ENCODE assay signal across 8 cellular contexts in genomic region chr3:28476194-28476593, GRCh38.
DNase-seq lines count a peak whose midpoint lies in the region; ATAC-seq and TF ChIP-seq lines count a peak whose summit lies in the region.

No MANE protein-coding gene starts in this region.

- H3K9me3 ChIP-seq in MM.1S (replicated peaks; ENCODE audit: insufficient read depth, low read length) = no peaks in the 10 kb centered on the region
- no peaks in the 10 kb centered on the region for H3K9me3 ChIP-seq in iPS DF 6.9 (ENCODE audit: control insufficient read depth, insufficient read depth, low read length)
- H3K9me3 ChIP-seq in upper lobe of left lung = no peaks in the 10 kb centered on the region

- TF ChIP-seq POLR2A in upper lobe of left lung (IDR thresholded peaks at IDR 0.05) = no peak

- DNase-seq in DMS 273 (lab: John Stamatoyannopoulos, UW; ENCODE audit: unreplicated experiment) (peak; percentile 63), GM20000 (ENCODE audit: low spot score) (peak; percentile 36), MM.1S (peak; percentile 42), iPS DF 6.9 (ENCODE audit: low read depth, low spot score) (peak; percentile 5), upper lobe of left lung (no peak), occipital lobe (lab: John Stamatoyannopoulos, UW) (no peak)
- no peak for DNase-seq in activated CD4-positive, alpha-beta T cell treated with anti-CD3 and anti-CD28 coated beads, Interleukin-2, amount 50 U/mL, for 48 hours

- TF ChIP-seq EP300 in upper lobe of left lung (IDR thresholded peaks at IDR 0.05) = no peak

- no peaks in the 10 kb centered on the region for H3F3A ChIP-seq in MM.1S (ENCODE audit: insufficient read depth, low read length)

- H3K4me2 ChIP-seq in MM.1S (ENCODE audit: low read depth, low read length) = no peak overlapping the region

- H3K4me3 ChIP-seq in MM.1S (ENCODE audit: low read length) (no peak overlapping the region), iPS DF 6.9 (ENCODE audit: low read length) (no peak overlapping the region), upper lobe of left lung (no peak overlapping the region)

- no peaks in the 10 kb centered on the region for H3K36me3 ChIP-seq in MM.1S (replicated peaks; ENCODE audit: insufficient read depth, low read length)
- H3K36me3 ChIP-seq in iPS DF 6.9 (ENCODE audit: control insufficient read depth, insufficient read depth, low read length) = no peaks in the 10 kb centered on the region
- no peaks in the 10 kb centered on the region for H3K36me3 ChIP-seq in upper lobe of left lung

- H3K79me2 ChIP-seq in MM.1S (ENCODE audit: low read length) = no peaks in the 10 kb centered on the region

- H3K27ac ChIP-seq in MM.1S (ENCODE audit: low read length) = no peak overlapping the region
- H3K27ac ChIP-seq in VCaP = no peak overlapping the region
- no peak overlapping the region for H3K27ac ChIP-seq in iPS DF 6.9 (ENCODE audit: low read length)
- H3K27ac ChIP-seq in upper lobe of left lung = no peak overlapping the region

- H3K9ac ChIP-seq in MM.1S (ENCODE audit: low read length) = no peak overlapping the region

- no peaks in the 10 kb centered on the region for H3K4me1 ChIP-seq in MM.1S (ENCODE audit: low read length)
- no peaks in the 10 kb centered on the region for H3K4me1 ChIP-seq in iPS DF 6.9 (ENCODE audit: control insufficient read depth, insufficient read depth, low read length)
- no peaks in the 10 kb centered on the region for H3K4me1 ChIP-seq in upper lobe of left lung

- H3K9me2 ChIP-seq in MM.1S (replicated peaks; ENCODE audit: insufficient read depth, low read length) = no peaks in the 10 kb centered on the region

- ATAC-seq in upper lobe of left lung (ENCODE audit: low FRiP score in 2 of 2) = no peak

- H2AFZ ChIP-seq in MM.1S (ENCODE audit: low read length) = no peak overlapping the region

- no peaks in the 10 kb centered on the region for H4K20me1 ChIP-seq in MM.1S (ENCODE audit: insufficient read depth, low read length)

- H3K27me3 ChIP-seq in MM.1S (replicated peaks; ENCODE audit: insufficient read depth, low read length) (no peaks in the 10 kb centered on the region), iPS DF 6.9 (ENCODE audit: control insufficient read depth, insufficient read depth, low read length) (no peaks in the 10 kb centered on the region), upper lobe of left lung (no peaks in the 10 kb centered on the region)

- TF ChIP-seq CTCF in GM20000 (IDR thresholded peaks at IDR 0.05; ENCODE audit: extremely low read depth, missing control alignments) (peak; percentile 12), MM.1S (IDR thresholded peaks at IDR 0.05; ENCODE audit: low read length) (peak; percentile 60), VCaP (conservative IDR thresholded peaks at IDR 0.05) (peak; percentile 82), upper lobe of left lung (IDR thresholded peaks at IDR 0.05) (peak in 4 of 6 experiments; percentile 24 to 40 (median 32))

Comparison
In these comparisons a context has a peak if more than half of its experiments do, and no peak if none do; other contexts are left out.
1. DNase-seq: peak in DMS 273 (single experiment), GM20000 (single experiment), MM.1S (single experiment) and iPS DF 6.9 (single experiment); none in upper lobe of left lung (0 of 2), occipital lobe (single experiment) and activated CD4-positive, alpha-beta T cell treated with anti-CD3 and anti-CD28 coated beads, Interleukin-2, amount 50 U/mL, for 48 hours (0 of 2).
2. CTCF ChIP-seq: peak in every context shown above with its lines; median percentile 82 in VCaP; 60 in MM.1S; 32 in upper lobe of left lung; 12 in GM20000.